1 cellular context compared by ENCODE assay signal in the genomic region with DNA sequence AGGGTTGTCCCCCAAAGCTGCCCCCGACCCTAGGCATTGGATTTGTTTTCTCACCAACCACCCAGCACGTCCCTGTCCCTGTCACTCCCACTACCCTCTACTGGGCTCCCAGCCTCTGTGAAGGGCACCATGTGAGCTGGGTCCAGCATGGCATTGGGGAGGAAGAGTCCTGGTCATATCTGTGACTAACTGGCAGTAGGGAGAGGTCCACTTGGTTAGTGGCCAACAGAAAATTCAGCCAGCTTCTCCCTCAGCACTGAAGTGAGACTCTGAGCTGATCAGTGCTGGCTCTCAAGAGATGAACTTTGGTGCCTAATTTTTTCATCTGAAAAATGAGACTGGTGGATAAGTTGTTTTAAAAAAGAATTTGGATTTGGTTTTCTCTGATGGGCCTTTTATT.
TF ChIP-seq lines count a peak whose summit lies in the region.

No MANE protein-coding gene starts in this region.

TF ChIP-seq in IMR-90, 13 proteins besides CTCF, POLR2A, EP300 and RAD21 (continued from another document):
- TF ChIP-seq USF2 (IDR thresholded peaks at IDR 0.05; ENCODE audit: low read depth, low read length) (no peak), MAFK (IDR thresholded peaks at IDR 0.05; ENCODE audit: low read depth, low read length) (no peak), RCOR1 (IDR thresholded peaks at IDR 0.05; ENCODE audit: insufficient replicate concordance, low read length) (no peak), MAZ (IDR thresholded peaks at IDR 0.05; ENCODE audit: borderline replicate concordance, low read depth, low read length) (no peak), FOS (IDR thresholded peaks at IDR 0.05; ENCODE audit: low read depth, low read length) (no peak), RFX5 (IDR thresholded peaks at IDR 0.05; ENCODE audit: low read depth, low read length) (no peak), CEBPB (IDR thresholded peaks at IDR 0.05; ENCODE audit: low read depth, low read length) (no peak), ELK1 (IDR thresholded peaks at IDR 0.05; ENCODE audit: borderline replicate concordance, low read depth, low read length) (no peak)
